Comparison of ENCODE assay signal across 17 cellular contexts in the genomic region with DNA sequence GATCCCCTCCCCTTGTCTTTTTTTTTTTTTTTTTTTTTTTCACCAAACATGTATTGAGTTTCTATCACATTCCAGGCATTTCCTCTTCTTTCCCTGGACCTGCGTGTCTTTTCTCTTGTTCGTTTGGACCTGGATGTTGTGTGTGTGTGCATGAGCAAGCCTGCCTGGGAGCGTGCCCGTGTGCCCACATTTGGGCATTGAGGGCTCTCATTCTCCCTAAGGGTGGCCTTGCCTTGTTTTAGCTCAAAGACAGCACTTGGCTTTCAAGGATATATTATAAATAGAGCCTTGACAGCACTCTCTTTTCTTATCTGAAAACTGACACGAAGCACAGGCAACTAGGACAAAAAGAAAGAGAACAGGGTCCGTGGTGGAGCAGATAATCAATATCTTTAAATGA. TPM values are rescaled to one million over a fixed set of nuclear protein-coding genes. Genes with fewer than 3 reads are reported as not detected.
DNase-seq lines count a peak whose midpoint lies in the region; ATAC-seq and TF ChIP-seq lines count a peak whose summit lies in the region.
"Had no signal": no experiment of that assay in that cellular context is flagged by ENCODE, and none has a peak within 500 bp of the region (broad histone marks: within the 10 kb centered on the region; RNA-seq: fewer than 3 reads in every experiment).

No MANE protein-coding gene starts in this region.

- POLR2A ChIA-PET in A673 (lab: Charles Lee; ENCODE audit: low non-redundant PET): no interaction called here

- ATAC-seq in Right ventricle myocardium superior (ENCODE audit: poor library complexity): peak; percentile 76
- peak; percentile 70 to 76 for ATAC-seq in left cardiac atrium
- ATAC-seq in right cardiac atrium: peak; percentile 59 to 71
- no peak for ATAC-seq in GM21723 (IDR thresholded peaks at IDR 0.05; ENCODE audit: unreplicated experiment)
- no peak for ATAC-seq in HG02798 (IDR thresholded peaks at IDR 0.05; ENCODE audit: poor library complexity, unreplicated experiment)
- ATAC-seq: HepG2 had no signal

- BruUV-seq in A673 (replicated peaks; lab: Mats Ljungman, UMichigan): no TSS peak

- 28% methylated on average over 6 of the region's 6 CpGs for WGBS in right cardiac atrium

- TF ChIP-seq CTCF in A673 (conservative IDR thresholded peaks at IDR 0.05; ENCODE audit: low read depth, low read length): no peak

- no peaks in the 10 kb centered on the region for H3K36me3 ChIP-seq in A673 (ENCODE audit: insufficient read depth, low read length, poor library complexity, severe bottlenecking)

- DNase-seq in A673 (ENCODE audit: low spot score) (no peak), Right ventricle myocardium superior (peak; percentile 61), left cardiac atrium (peak; percentile 22), right cardiac atrium (peak; percentile 20 to 58 (median 43)), D341Med (ENCODE audit: low spot score) (no peak)
- DNase-seq: 8988T; C1 segment of cervical spinal cord; CD4-positive, CD25-positive, alpha-beta regulatory T cell; CD8-positive, alpha-beta memory T cell; COR-L47; DMS153; DMS79; GDM1; H9 had no signal

- H3K4me1 ChIP-seq in A673 (ENCODE audit: insufficient read depth, low read length, poor library complexity, severe bottlenecking) (peaks cover 24% of the 10 kb centered on the region), right cardiac atrium (ENCODE audit: control insufficient read depth, insufficient read depth, low read length) (peaks cover 7% of the 10 kb centered on the region)

- H3K9me3 ChIP-seq in A673 (ENCODE audit: low read depth, low read length, poor library complexity, severe bottlenecking) (no peaks in the 10 kb centered on the region), right cardiac atrium (ENCODE audit: control insufficient read depth, low read length) (no peaks in the 10 kb centered on the region)

- CTCF ChIA-PET in A673 (lab: Charles Lee): no interaction called here

- intact Hi-C loops in A673 (cut with micrococcal nuclease; ENCODE audit: unreplicated experiment) (no loop called here), Right ventricle myocardium superior (cut with DNase I) (no loop called here), left cardiac atrium (cut with DNase I) (no loop called here), right cardiac atrium (cut with DNase I) (no loop called here)

- H3K4me3 ChIP-seq in A673 (ENCODE audit: low read depth, low read length, poor library complexity, severe bottlenecking) (no peak overlapping the region), right cardiac atrium (ENCODE audit: low read length) (no peak overlapping the region)

- H3K27me3 ChIP-seq in A673 (replicated peaks; ENCODE audit: insufficient read depth, low read depth, low read length, poor library complexity): no peaks in the 10 kb centered on the region
- H3K27me3 ChIP-seq in right cardiac atrium (ENCODE audit: control insufficient read depth, insufficient read depth): no peaks in the 10 kb centered on the region

- H3K27ac ChIP-seq in A673 (ENCODE audit: low read depth, low read length, poor library complexity, severe bottlenecking) (peak overlapping the region; percentile 71), right cardiac atrium (ENCODE audit: low read length) (peak overlapping the region; percentile 81)

RNA-seq across cellular contexts. Expression of gene SLC25A26, which starts 39.0 kb away (rescaled TPM):
- total RNA-seq in A673 (2021): 8.9 and 10.7 TPM in 2 replicates
- total RNA-seq in Right ventricle myocardium superior: 51.3 TPM
- 10 to 100 TPM; 27.1 to 32.0 TPM for total RNA-seq in left cardiac atrium
- total RNA-seq in right cardiac atrium: 10 to 100 TPM; 23.9 to 39.4 (median 30.4) TPM
- polyA plus RNA-seq in right cardiac atrium: 24.6 TPM

Comparison
In these comparisons a context has a peak if more than half of its experiments do, and no peak if none do; other contexts are left out.
1. DNase-seq: peak in Right ventricle myocardium superior (single experiment), left cardiac atrium (single experiment) and right cardiac atrium (3 of 3); none in A673 (single experiment) and D341Med (single experiment).
2. ATAC-seq: peak in Right ventricle myocardium superior (single experiment), left cardiac atrium (2 of 2) and right cardiac atrium (2 of 2); none in GM21723 (single experiment) and HG02798 (single experiment).